Comparison of ENCODE assay signal across 8 cellular contexts in genomic region chr7:108003591-108003935, GRCh38. TPM values are rescaled to one million over a fixed set of nuclear protein-coding genes. Genes with fewer than 3 reads are reported as not detected.
DNase-seq lines count a peak whose midpoint lies in the region; ATAC-seq and TF ChIP-seq lines count a peak whose summit lies in the region.

No MANE protein-coding gene starts in this region.

- intact Hi-C loops in prostate gland (cut with DNase I): loop anchor here (5.0 to 10.0 kb wide), 2 partner anchors 111 to 141 kb away; partner anchors contain the start of gene DLD

- TF ChIP-seq EP300 in gastroesophageal sphincter (IDR thresholded peaks at IDR 0.05): no peak

- DNase-seq in DMS53 (lab: John Stamatoyannopoulos, UW): peak; percentile 72
- DNase-seq in WERI-Rb-1: no peak
- no peak for DNase-seq in prostate gland (ENCODE audit: low spot score)
- no peak for DNase-seq in GM10266 (ENCODE audit: extremely low spot score)
- no peak for DNase-seq in SIG-M5 (lab: John Stamatoyannopoulos, UW)
- DNase-seq in A172 (ENCODE audit: low spot score): no peak

- H3K4me1 ChIP-seq in gastroesophageal sphincter (peaks cover 0 to 52% (median 12%) of the 10 kb centered on the region in 3 donors), prostate gland (replicated peaks) (peaks cover 4% of the 10 kb centered on the region)

- H3K9me3 ChIP-seq in WERI-Rb-1 (ENCODE audit: severe bottlenecking): peaks cover 2% of the 10 kb centered on the region
- H3K9me3 ChIP-seq in gastroesophageal sphincter: no peaks in the 10 kb centered on the region
- no peaks in the 10 kb centered on the region for H3K9me3 ChIP-seq in prostate gland

- ATAC-seq in gastroesophageal sphincter (no peak), HG03025 (IDR thresholded peaks at IDR 0.05; ENCODE audit: low FRiP score, unreplicated experiment) (no peak)

- no peak overlapping the region for H3K27ac ChIP-seq in WERI-Rb-1
- peak overlapping the region; percentile 44 to 90 (median 87) for H3K27ac ChIP-seq in gastroesophageal sphincter
- no peak overlapping the region for H3K27ac ChIP-seq in prostate gland

- H3K4me3 ChIP-seq in WERI-Rb-1 (ENCODE audit: low read depth, low read length) (peak overlapping the region; percentile 62), gastroesophageal sphincter (peak overlapping the region; percentile 67 to 82), prostate gland (peak overlapping the region; percentile 46 to 48)

- H3K27me3 ChIP-seq in WERI-Rb-1 (ENCODE audit: insufficient read depth, low read depth, severe bottlenecking) (no peaks in the 10 kb centered on the region), gastroesophageal sphincter (no peaks in the 10 kb centered on the region), prostate gland (replicated peaks; ENCODE audit: insufficient read depth) (peaks cover 3% of the 10 kb centered on the region)

- whole genome bisulfite sequencing in gastroesophageal sphincter (ENCODE audit: low coverage in 1 of 2), 2 donors: 53 to 60% methylated on average over 13 to 14 of the region's 15 CpGs
- 50% methylated on average over 15 of the region's 15 CpGs for WGBS in prostate gland

- H3K36me3 ChIP-seq in WERI-Rb-1 (peaks cover 21% of the 10 kb centered on the region), gastroesophageal sphincter (no peaks in the 10 kb centered on the region), prostate gland (no peaks in the 10 kb centered on the region)

- TF ChIP-seq CTCF in WERI-Rb-1 (IDR thresholded peaks at IDR 0.05; ENCODE audit: low read depth, low read length) (no peak), gastroesophageal sphincter (IDR thresholded peaks at IDR 0.05) (no peak), prostate gland (IDR thresholded peaks at IDR 0.05) (no peak), GM10266 (IDR thresholded peaks at IDR 0.05; ENCODE audit: control insufficient read depth, insufficient read depth, low read depth, missing control alignments) (no peak)

- TF ChIP-seq POLR2A in gastroesophageal sphincter (IDR thresholded peaks at IDR 0.05) (no peak), prostate gland (IDR thresholded peaks at IDR 0.05) (no peak)

RNA-seq across cellular contexts. Expression of gene LAMB1, which starts 0.6 kb away (rescaled TPM):
- total RNA-seq in gastroesophageal sphincter: 100 to 1,000 TPM; 130 to 193 (median 179) TPM
- total RNA-seq in prostate gland: 10 to 100 TPM; 15.5 to 64.1 TPM
- total RNA-seq in A172 (2014; rRNA removed; shearing (Covaris generic)): 133 and 151 TPM in 2 replicates

Comparison
In these comparisons a context has a peak if more than half of its experiments do, and no peak if none do; other contexts are left out.
1. H3K27ac ChIP-seq: peak in gastroesophageal sphincter (4 of 4); none in WERI-Rb-1 (single experiment) and prostate gland (0 of 2).
2. Peak in every context shown above with its lines, with median percentiles within 50 percentile points of each other: H3K4me3 ChIP-seq.